In genomic region chr12:29354954-29355353, GRCh38 we compare ENCODE assay signal across 36 cellular contexts. TPM values are rescaled to one million over a fixed set of nuclear protein-coding genes. Genes with fewer than 3 reads are reported as not detected.
DNase-seq lines count a peak whose midpoint lies in the region; ATAC-seq, FAIRE-seq and TF ChIP-seq lines count a peak whose summit lies in the region.
"Had no signal": no experiment of that assay in that cellular context is flagged by ENCODE, and none has a peak within 500 bp of the region (broad histone marks: within the 10 kb centered on the region; RNA-seq: fewer than 3 reads in every experiment).

No MANE protein-coding gene starts in this region.

- ATAC-seq in left colon (peak; percentile 87), mucosa of descending colon (peak; percentile 56)
- ATAC-seq in activated CD4-positive, alpha-beta T cell treated with anti-CD3 and anti-CD28 coated beads for 36 hours = no peak
- ATAC-seq: A549; CD8-positive, alpha-beta T cell had no signal

- no peaks in the 10 kb centered on the region for H3K9me3 ChIP-seq in mucosa of descending colon
- no peaks in the 10 kb centered on the region for H3K9me3 ChIP-seq in small intestine (ENCODE audit: control insufficient read depth, low read depth)
- no peaks in the 10 kb centered on the region for H3K9me3 ChIP-seq in mammary epithelial cell (replicated peaks; ENCODE audit: insufficient read depth, low read length)
- H3K9me3 ChIP-seq: A549; BE2C; BLaER1; BLaER1 treated with 17β-estradiol and CSF1 and Interleukin-3, amounts not matched to agents 10 nM and 100 nM; Caco-2 had no signal

- H3K36me3 ChIP-seq in mucosa of descending colon (ENCODE audit: low read depth) (no peaks in the 10 kb centered on the region), small intestine (ENCODE audit: control insufficient read depth in 2 of 2, insufficient read depth in 2 of 2, low read length in 2 of 2) (peaks cover 2 to 3% of the 10 kb centered on the region in 2 donors), mammary epithelial cell (ENCODE audit: insufficient read depth, low read length) (peaks cover 20% of the 10 kb centered on the region)
- H3K36me3 ChIP-seq: BE2C had no signal

- H3K27me3 ChIP-seq in small intestine (ENCODE audit: control insufficient read depth in 2 of 2, insufficient read depth in 2 of 2, low read length in 2 of 2) (no peaks in the 10 kb centered on the region), mammary epithelial cell (ENCODE audit: insufficient read depth, low read length) (no peaks in the 10 kb centered on the region)
- H3K27me3 ChIP-seq: BE2C; BLaER1; BLaER1 treated with 17β-estradiol and CSF1 and Interleukin-3, amounts not matched to agents 10 nM and 100 nM had no signal

- no TSS peak for BruUV-seq in mammary epithelial cell (replicated peaks; lab: Mats Ljungman, UMichigan)

- H3K4me3 Mint-ChIP-seq in activated CD4-positive, alpha-beta T cell treated with anti-CD3 and anti-CD28 coated beads for 36 hours = no peak overlapping the region
- H3K4me3 Mint-ChIP-seq: B cell; CD14-positive monocyte; CD4-positive, alpha-beta memory T cell; CD4-positive, alpha-beta T cell; CD4-positive, CD25-positive, alpha-beta regulatory T cell; CD8-positive, alpha-beta memory T cell; CD8-positive, alpha-beta T cell had no signal

- no peak overlapping the region for H3K27ac Mint-ChIP-seq in activated CD4-positive, alpha-beta T cell treated with anti-CD3 and anti-CD28 coated beads for 36 hours
- H3K27ac Mint-ChIP-seq: B cell; CD14-positive monocyte; CD4-positive, alpha-beta T cell; CD4-positive, CD25-positive, alpha-beta regulatory T cell; CD8-positive, alpha-beta T cell had no signal

- peaks cover 10% of the 10 kb centered on the region for H3K36me3 Mint-ChIP-seq in activated CD4-positive, alpha-beta T cell treated with anti-CD3 and anti-CD28 coated beads for 36 hours (ENCODE audit: low read depth)

- DNase-seq in HT-29 (ENCODE audit: low spot score) = peak; percentile 11
- DNase-seq in left colon = no peak
- no peak for DNase-seq in mucosa of descending colon
- DNase-seq in small intestine = peak; percentile 85
- no peak for DNase-seq in mammary epithelial cell
- DNase-seq in putamen (ENCODE audit: low spot score) = no peak
- no peak for DNase-seq in activated CD4-positive, alpha-beta T cell treated with anti-CD3 and anti-CD28 coated beads for 36 hours
- no peak for DNase-seq in 8988T
- DNase-seq: ACHN; AML-193; BE2C; C1 segment of cervical spinal cord; Caco-2; Calu3; CD4-positive, alpha-beta memory T cell; CD4-positive, alpha-beta T cell; CD4-positive, CD25-positive, alpha-beta regulatory T cell; CD8-positive, alpha-beta memory T cell; CD8-positive, alpha-beta T cell; COR-L47; DMS 273 treated with DMSO at 0.1 percent for 48 hours; DMS153; DMS53; DMS79; DMS79 treated with DMSO at 0.1 percent for 48 hours; DND-41; EL had no signal

- WGBS in small intestine, 3 donors = 17 to 70% (median 57%) methylated on average over 1 of the region's 1 CpG
- 100% methylated on average over 1 of the region's 1 CpG for WGBS in mammary epithelial cell (ENCODE audit: low coverage, missing lambda C conversion rate)

- intact Hi-C loops in left colon (cut with DNase I, micrococcal nuclease) (no loop called here), mucosa of descending colon (cut with DNase I, micrococcal nuclease) (no loop called here), mammary epithelial cell (cut with micrococcal nuclease) (no loop called here)
- intact Hi-C loops in activated CD4-positive, alpha-beta T cell treated with anti-CD3 and anti-CD28 coated beads for 36 hours (cut with DNase I, micrococcal nuclease) = loop anchor here in 1 of 2 experiments (2.0 kb wide), 1 partner anchor 24 kb away; no protein-coding TSS in a partner anchor

- no peaks in the 10 kb centered on the region for H3K9me3 Mint-ChIP-seq in activated CD4-positive, alpha-beta T cell treated with anti-CD3 and anti-CD28 coated beads for 36 hours (ENCODE audit: low read depth)
- H3K9me3 Mint-ChIP-seq: CD14-positive monocyte; CD4-positive, alpha-beta memory T cell; CD4-positive, alpha-beta T cell; CD4-positive, CD25-positive, alpha-beta regulatory T cell; CD8-positive, alpha-beta memory T cell; CD8-positive, alpha-beta T cell had no signal

- POLR2A ChIA-PET in activated CD4-positive, alpha-beta T cell treated with anti-CD3 and anti-CD28 coated beads for 36 hours (lab: Charles Lee) = no interaction called here

- no peak overlapping the region for H2AFZ ChIP-seq in mammary epithelial cell (ENCODE audit: low read depth, low read length)

- CTCF ChIA-PET in mammary epithelial cell (lab: Charles Lee; ENCODE audit: low non-redundant PET) = no interaction called here
- CTCF ChIA-PET in activated CD4-positive, alpha-beta T cell treated with anti-CD3 and anti-CD28 coated beads for 36 hours (lab: Charles Lee) = no interaction called here

- dilution Hi-C loops in mammary epithelial cell (cut with HindIII; ENCODE audit: low sequenced_read_pairs) = no loop called here

- H3K27ac ChIP-seq in small intestine (ENCODE audit: low read depth in 1 of 2, low read length in 1 of 2) = no peak overlapping the region
- no peak overlapping the region for H3K27ac ChIP-seq in mammary epithelial cell (ENCODE audit: insufficient read depth, low read depth, low read length)
- H3K27ac ChIP-seq: 22Rv1; A549; BLaER1; BLaER1 treated with 17β-estradiol and CSF1 and Interleukin-3, amounts not matched to agents 10 nM and 100 nM; C4-2B had no signal

- TF ChIP-seq CTCF in mucosa of descending colon (IDR thresholded peaks at IDR 0.05) (no peak), mammary epithelial cell (conservative IDR thresholded peaks at IDR 0.05 in 1 of 2, IDR thresholded peaks at IDR 0.05 in 1 of 2; ENCODE audit: extremely low read depth in 1 of 2, insufficient read depth in 1 of 2, low read depth in 1 of 2, low read length in 2 of 2) (no peak)

- H3K4me3 ChIP-seq in mucosa of descending colon (no peak overlapping the region), small intestine (ENCODE audit: low read depth in 1 of 2, low read length in 2 of 2) (no peak overlapping the region), mammary epithelial cell (replicated peaks in 1 of 3; ENCODE audit: insufficient read depth in 1 of 3, low read depth in 2 of 3, low read length in 3 of 3) (no peak overlapping the region)
- H3K4me3 ChIP-seq: A549; BLaER1; BLaER1 treated with 17β-estradiol and CSF1 and Interleukin-3, amounts not matched to agents 10 nM and 100 nM had no signal

- no peak overlapping the region for H3K9ac ChIP-seq in mammary epithelial cell (ENCODE audit: insufficient read depth, low read length)
- H3K9ac ChIP-seq: BLaER1; BLaER1 treated with 17β-estradiol and CSF1 and Interleukin-3, amounts not matched to agents 10 nM and 100 nM had no signal

- no peaks in the 10 kb centered on the region for H3K27me3 Mint-ChIP-seq in activated CD4-positive, alpha-beta T cell treated with anti-CD3 and anti-CD28 coated beads for 36 hours
- H3K27me3 Mint-ChIP-seq: B cell; CD4-positive, alpha-beta memory T cell; CD4-positive, alpha-beta T cell; CD4-positive, CD25-positive, alpha-beta regulatory T cell; CD8-positive, alpha-beta memory T cell had no signal

- H3K4me1 ChIP-seq in mucosa of descending colon (ENCODE audit: low read depth) = no peaks in the 10 kb centered on the region
- no peaks in the 10 kb centered on the region for H3K4me1 ChIP-seq in small intestine (ENCODE audit: control insufficient read depth in 2 of 2, insufficient read depth in 1 of 2, low read depth in 1 of 2, low read length in 1 of 2)
- H3K4me1 ChIP-seq in mammary epithelial cell (ENCODE audit: insufficient read depth, low read length) = no peaks in the 10 kb centered on the region
- H3K4me1 ChIP-seq: BE2C; BLaER1; BLaER1 treated with 17β-estradiol and CSF1 and Interleukin-3, amounts not matched to agents 10 nM and 100 nM; Caco-2 had no signal

- no peak overlapping the region for H3K4me2 ChIP-seq in mammary epithelial cell (ENCODE audit: insufficient read depth, low read depth, low read length)
- H3K4me2 ChIP-seq: A549; BLaER1; BLaER1 treated with 17β-estradiol and CSF1 and Interleukin-3, amounts not matched to agents 10 nM and 100 nM had no signal

- no peaks in the 10 kb centered on the region for H3K79me2 ChIP-seq in mammary epithelial cell (ENCODE audit: insufficient read depth, low read length)

- in situ Hi-C loops in mammary epithelial cell (cut with MboI; ENCODE audit: low sequenced_read_pairs in 2 of 2) = no loop called here

- H4K20me1 ChIP-seq in mammary epithelial cell (ENCODE audit: insufficient read depth, low read length) = peaks cover 3% of the 10 kb centered on the region
- H4K20me1 ChIP-seq: BLaER1; BLaER1 treated with 17β-estradiol and CSF1 and Interleukin-3, amounts not matched to agents 10 nM and 100 nM had no signal

- no peaks in the 10 kb centered on the region for H3K4me1 Mint-ChIP-seq in activated CD4-positive, alpha-beta T cell treated with anti-CD3 and anti-CD28 coated beads for 36 hours
- H3K4me1 Mint-ChIP-seq: B cell, CD14-positive monocyte had no signal

- peak; percentile 89 for FAIRE-seq in small intestine (lab: Jason Lieb, UNC)
- FAIRE-seq: A204.1, A549, D721Med had no signal

RNA-seq across cellular contexts. Expression of gene ERGIC2, which starts 26.0 kb away (rescaled TPM):
- total RNA-seq in HT-29 (2014; rRNA removed; shearing (Covaris generic)) = 25.2 and 31.4 TPM in 2 replicates
- total RNA-seq in left colon = 10 to 100 TPM; 33.7 to 46.8 TPM
- total RNA-seq in mucosa of descending colon = 10 to 100 TPM; 42.0 to 65.4 (median 45.1) TPM
- polyA plus RNA-seq in small intestine = 10 to 100 TPM; 10.8 to 35.3 (median 13.0) TPM
- total RNA-seq in mammary epithelial cell = 10 to 100 TPM; 51.7 to 81.8 TPM
- polyA plus RNA-seq in mammary epithelial cell = 51.2 TPM
- 23.9 TPM for polyA minus RNA-seq in mammary epithelial cell
- 100 to 1,000 TPM; 104 to 151 TPM for total RNA-seq in activated CD4-positive, alpha-beta T cell treated with anti-CD3 and anti-CD28 coated beads for 36 hours

Comparison
In these comparisons a context has a peak if more than half of its experiments do, and no peak if none do; other contexts are left out.
1. DNase-seq: peak in HT-29 (single experiment) and small intestine (single experiment); none in left colon (0 of 2), mucosa of descending colon (0 of 3), mammary epithelial cell (single experiment), putamen (single experiment), activated CD4-positive, alpha-beta T cell treated with anti-CD3 and anti-CD28 coated beads for 36 hours (single experiment) and 8988T (single experiment).